Comparison of ENCODE assay signal across 10 cellular contexts in the genomic region with DNA sequence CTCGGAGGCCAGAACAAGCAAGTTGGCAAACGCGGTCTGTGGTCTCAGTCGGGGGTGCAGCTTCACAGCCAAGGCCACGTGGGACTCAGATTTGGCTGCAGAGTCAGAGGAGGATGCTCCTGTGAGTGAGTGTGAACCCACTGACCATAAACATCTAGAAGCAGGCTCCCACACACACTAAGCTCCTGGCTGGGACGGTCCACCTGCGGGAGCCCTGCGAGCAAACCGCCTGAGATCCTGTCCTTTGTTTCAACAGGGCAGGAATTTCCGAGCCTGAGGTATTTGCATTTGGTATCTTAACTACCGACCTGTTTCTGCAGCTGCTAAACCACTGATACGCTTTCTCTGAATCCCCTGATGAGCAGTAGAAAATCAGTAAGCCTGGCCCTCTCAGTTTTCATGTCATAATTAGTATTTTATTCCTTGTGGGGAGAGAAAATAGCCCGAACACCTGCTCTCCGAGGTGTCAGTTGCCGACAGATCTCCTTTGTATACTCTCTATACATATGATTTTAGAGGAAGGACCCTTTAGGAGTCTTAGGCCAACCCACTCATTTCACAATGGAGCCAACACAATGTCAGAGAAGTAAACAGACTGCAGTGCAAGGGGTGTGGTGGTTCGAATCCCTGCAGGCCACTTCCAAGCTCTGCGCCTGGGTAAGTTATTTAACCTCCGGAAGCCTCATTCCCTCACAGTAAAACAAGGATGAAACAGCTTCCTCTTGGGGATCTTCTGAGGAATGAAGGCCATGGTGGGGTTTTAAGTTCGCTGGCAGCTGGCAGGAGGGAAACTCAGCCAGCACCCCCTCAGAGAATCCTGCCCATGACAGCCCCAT. TPM values are rescaled to one million over a fixed set of nuclear protein-coding genes. Genes with fewer than 3 reads are reported as not detected.
DNase-seq lines count a peak whose midpoint lies in the region; ATAC-seq, FAIRE-seq and TF ChIP-seq lines count a peak whose summit lies in the region.
"Had no signal": no experiment of that assay in that cellular context is flagged by ENCODE, and none has a peak within 500 bp of the region (broad histone marks: within the 10 kb centered on the region; RNA-seq: fewer than 3 reads in every experiment).

No MANE protein-coding gene starts in this region.

- H3F3A ChIP-seq in PC-9 (ENCODE audit: insufficient read depth, low read depth) = peaks cover 20% of the 10 kb centered on the region; the same call in 1 of the 2 replicates

- H2AFZ ChIP-seq in PC-9 (0 out of 2 replicates have a peak overlapping the region, but pooled peaks have one; percentile 6), osteoblast (ENCODE audit: low read length) (peak overlapping the region; percentile 71)

- H3K4me3 ChIP-seq in PC-9 = no peak overlapping the region
- peak overlapping the region; percentile 17 for H3K4me3 ChIP-seq in osteoblast (ENCODE audit: insufficient read depth, low read length)
- H3K4me3 ChIP-seq: thoracic aorta had no signal

- POLR2A ChIA-PET in PC-9 (lab: Charles Lee; ENCODE audit: unreplicated experiment) = interaction anchor here (0.7 kb wide), 1 partner anchor 53 kb away, joined by 5 read pairs; no protein-coding TSS in a partner anchor

- intact Hi-C loops in PC-9 (cut with micrococcal nuclease; ENCODE audit: unreplicated experiment) = no loop called here

- DNase-seq in PC-9 (peak in 1 of 2 experiments; percentile 21), osteoblast (ENCODE audit: insufficient read length, low spot score, missing footprints) (peak; percentile 58), HT-29 (ENCODE audit: low spot score) (no peak), frontal cortex (ENCODE audit: low spot score in 2 of 2) (no peak)

- FAIRE-seq in frontal cortex (lab: Jason Lieb, UNC) = no peak

- H3K27me3 ChIP-seq in PC-9 (ENCODE audit: insufficient read depth, low read depth) (no peaks in the 10 kb centered on the region), osteoblast (ENCODE audit: insufficient read depth, low read length) (no peaks in the 10 kb centered on the region)
- H3K27me3 ChIP-seq: foreskin keratinocyte had no signal

- H3K4me1 ChIP-seq in PC-9 (replicated peaks; ENCODE audit: insufficient read depth) (peaks cover 20% of the 10 kb centered on the region), osteoblast (ENCODE audit: insufficient read depth, low read length) (peaks cover 26% of the 10 kb centered on the region)

- H4K20me1 ChIP-seq in PC-9 (ENCODE audit: insufficient read depth) (no peaks in the 10 kb centered on the region), osteoblast (ENCODE audit: insufficient read depth, low read length) (no peaks in the 10 kb centered on the region)

- no peaks in the 10 kb centered on the region for H3K9me2 ChIP-seq in PC-9 (ENCODE audit: insufficient read depth)

- H3K79me2 ChIP-seq in PC-9 (ENCODE audit: low read depth) = no peaks in the 10 kb centered on the region
- H3K79me2 ChIP-seq in osteoblast (ENCODE audit: insufficient read depth, low read length) = no peaks in the 10 kb centered on the region

- CTCF ChIA-PET in PC-9 (lab: Charles Lee) = interaction anchor here (0.6 kb wide), 1 partner anchor 28 kb away, joined by 7 read pairs; no protein-coding TSS in a partner anchor

- H3K36me3 ChIP-seq in PC-9 (ENCODE audit: low read depth) = no peaks in the 10 kb centered on the region
- H3K36me3 ChIP-seq in osteoblast (ENCODE audit: insufficient read depth, low read length) = no peaks in the 10 kb centered on the region
- H3K36me3 ChIP-seq: thoracic aorta had no signal

- H3K27ac ChIP-seq in PC-9 (no peak overlapping the region), osteoblast (ENCODE audit: low read depth, low read length) (no peak overlapping the region)
- H3K27ac ChIP-seq: foreskin keratinocyte, thoracic aorta had no signal

- H3K4me2 ChIP-seq in PC-9 = no peak overlapping the region
- H3K4me2 ChIP-seq in osteoblast (ENCODE audit: insufficient read depth, low read length) = peak overlapping the region; percentile 49

- H3K9me3 ChIP-seq in PC-9 (ENCODE audit: insufficient read depth, low read depth) = no peaks in the 10 kb centered on the region
- H3K9me3 ChIP-seq in osteoblast (ENCODE audit: low read depth, low read length) = no peaks in the 10 kb centered on the region
- H3K9me3 ChIP-seq: thoracic aorta had no signal

- no TSS peak for BruUV-seq in PC-9 (replicated peaks; lab: Mats Ljungman, UMichigan)

- ATAC-seq in GM19035 (IDR thresholded peaks at IDR 0.05; ENCODE audit: unreplicated experiment) (peak; percentile 47), HG03342 (IDR thresholded peaks at IDR 0.05; ENCODE audit: unreplicated experiment) (peak; percentile 47), HG03135 (IDR thresholded peaks at IDR 0.05; ENCODE audit: unreplicated experiment) (no peak), GM21825 (IDR thresholded peaks at IDR 0.05; ENCODE audit: unreplicated experiment) (no peak)
- ATAC-seq: foreskin keratinocyte had no signal

- no peak for TF ChIP-seq CTCF in PC-9 (conservative IDR thresholded peaks at IDR 0.05)
- TF ChIP-seq CTCF in osteoblast (IDR thresholded peaks at IDR 0.05; ENCODE audit: extremely low read depth, low read depth, low read length) = no peak

RNA-seq across cellular contexts. Expression of a gene that starts 41.0 kb away (rescaled TPM):
- 19.9 and 23.2 TPM in 2 replicates for total RNA-seq in PC-9 (2021)
- 23.6 and 26.8 TPM in 2 replicates for total RNA-seq in osteoblast
- total RNA-seq in HT-29 (2014; rRNA removed; shearing (Covaris generic)) = 22.0 and 25.4 TPM in 2 replicates
- 47.3 TPM for total RNA-seq in frontal cortex

Comparison
In these comparisons a context has a peak if more than half of its experiments do, and no peak if none do; other contexts are left out.
1. ATAC-seq: peak in GM19035 (single experiment) and HG03342 (single experiment); none in HG03135 (single experiment) and GM21825 (single experiment).